Comparison of ENCODE assay signal across 19 cellular contexts in genomic region chr15:69143756-69144436, GRCh38. TPM values are rescaled to one million over a fixed set of nuclear protein-coding genes. Genes with fewer than 3 reads are reported as not detected.
DNase-seq lines count a peak whose midpoint lies in the region; ATAC-seq, FAIRE-seq and TF ChIP-seq lines count a peak whose summit lies in the region.
"Had no signal": no experiment of that assay in that cellular context is flagged by ENCODE, and none has a peak within 500 bp of the region (broad histone marks: within the 10 kb centered on the region; RNA-seq: fewer than 3 reads in every experiment).

No MANE protein-coding gene starts in this region.

- H3K4me1 ChIP-seq in breast epithelium (no peaks in the 10 kb centered on the region), endodermal cell (ENCODE audit: control insufficient read depth, insufficient read depth, low read length) (no peaks in the 10 kb centered on the region)

- BruUV-seq in MCF 10A (replicated peaks; lab: Mats Ljungman, UMichigan), result no TSS peak

- no peaks in the 10 kb centered on the region for H3K36me3 ChIP-seq in breast epithelium
- no peaks in the 10 kb centered on the region for H3K36me3 ChIP-seq in endodermal cell (ENCODE audit: control insufficient read depth, insufficient read depth, low read length)

- POLR2A ChIA-PET in MCF 10A (lab: Yijun Ruan, JAX), result interaction anchor here (1.7 to 2.7 kb wide), 2 partner anchors 18 to 34 kb away, joined by 3 to 27 read pairs; partner anchors contain the start of gene GLCE
- POLR2A ChIA-PET in activated CD8-positive, alpha-beta T cell treated with anti-CD3 and anti-CD28 coated beads for 36 hours (lab: Charles Lee), result no interaction called here

- no peaks in the 10 kb centered on the region for H3K27me3 ChIP-seq in breast epithelium
- no peaks in the 10 kb centered on the region for H3K27me3 ChIP-seq in endodermal cell (ENCODE audit: control insufficient read depth, insufficient read depth, low read length, poor library complexity, severe bottlenecking)

- ATAC-seq in activated CD8-positive, alpha-beta T cell treated with anti-CD3 and anti-CD28 coated beads for 36 hours, result no peak
- no peak for ATAC-seq in stimulated activated memory B cell treated with anti-CD40 and anti-IgM and Interleukin-4, amounts not matched to agents 10 μg/mL and 1 μg/mL and 100 μg/mL, for 72 hours
- ATAC-seq: activated CD8-positive, alpha-beta T cell treated with anti-CD3 and anti-CD28 coated beads, Interleukin-2, amount 10 ng/mL, durations not matched to agents 7 days and 5 days; activated T-cell treated with anti-CD3 and anti-CD28 coated beads, Interleukin-2, amount 50 U/mL, for 72 hours; HepG2; T-cell had no signal

- TF ChIP-seq POLR2A in breast epithelium (IDR thresholded peaks at IDR 0.05) (no peak), GM12892 (IDR thresholded peaks at IDR 0.05; ENCODE audit: low read depth, low read length) (no peak)

- no peak overlapping the region for H3K9ac ChIP-seq in endodermal cell (ENCODE audit: extremely low read depth, low read length, poor library complexity, severe bottlenecking)

- no peak overlapping the region for H3K27ac ChIP-seq in breast epithelium
- no peak overlapping the region for H3K27ac ChIP-seq in endodermal cell (ENCODE audit: low read depth, low read length)

- TF ChIP-seq CTCF in MCF 10A (IDR thresholded peaks at IDR 0.05; ENCODE audit: unreplicated experiment) (no peak), breast epithelium (IDR thresholded peaks at IDR 0.05) (no peak), endodermal cell (conservative IDR thresholded peaks at IDR 0.05) (no peak), osteocyte (IDR thresholded peaks at IDR 0.05) (no peak)
- no peak for TF ChIP-seq CTCF in activated CD8-positive, alpha-beta T cell treated with anti-CD3 and anti-CD28 coated beads for 36 hours (IDR thresholded peaks at IDR 0.05)

- H3K9me3 ChIP-seq in breast epithelium, result no peaks in the 10 kb centered on the region
- no peaks in the 10 kb centered on the region for H3K9me3 ChIP-seq in endodermal cell (ENCODE audit: control insufficient read depth, low read length)

- intact Hi-C loops in MCF 10A (cut with micrococcal nuclease), result no loop called here
- intact Hi-C loops in breast epithelium (cut with DNase I; ENCODE audit: low total_unique reads), result no loop called here
- intact Hi-C loops in activated CD8-positive, alpha-beta T cell treated with anti-CD3 and anti-CD28 coated beads for 36 hours (cut with micrococcal nuclease), result no loop called here

- no peak overlapping the region for H3K4me3 Mint-ChIP-seq in MCF 10A (ENCODE audit: unreplicated experiment)
- H3K4me3 Mint-ChIP-seq in endodermal cell, result no peak overlapping the region
- no peak overlapping the region for H3K4me3 Mint-ChIP-seq in osteocyte (ENCODE audit: unreplicated experiment)
- no peak overlapping the region for H3K4me3 Mint-ChIP-seq in activated CD8-positive, alpha-beta T cell treated with anti-CD3 and anti-CD28 coated beads for 36 hours
- no peak overlapping the region for H3K4me3 Mint-ChIP-seq in stimulated activated memory B cell treated with anti-CD40 and anti-IgM and Interleukin-4, amounts not matched to agents 10 μg/mL and 1 μg/mL and 100 μg/mL, for 72 hours
- H3K4me3 Mint-ChIP-seq: activated CD8-positive, alpha-beta T cell treated with anti-CD3 and anti-CD28 coated beads, Interleukin-2, amount 10 ng/mL, durations not matched to agents 7 days and 5 days; activated naive CD8-positive, alpha-beta T cell treated with anti-CD3 and anti-CD28 coated beads for 36 hours; activated T-cell treated with anti-CD3 and anti-CD28 coated beads, Interleukin-2, amount 50 U/mL, for 72 hours; CD14-positive monocyte; mesothelial cell of epicardium; T-cell had no signal

- peaks cover 11% of the 10 kb centered on the region for H3K4me1 Mint-ChIP-seq in MCF 10A (ENCODE audit: insufficient read depth, unreplicated experiment)
- H3K4me1 Mint-ChIP-seq in endodermal cell, result peaks cover 9% of the 10 kb centered on the region
- H3K4me1 Mint-ChIP-seq in osteocyte (ENCODE audit: unreplicated experiment), result peaks cover 6% of the 10 kb centered on the region
- H3K4me1 Mint-ChIP-seq in activated CD8-positive, alpha-beta T cell treated with anti-CD3 and anti-CD28 coated beads for 36 hours (ENCODE audit: low read depth), result no peaks in the 10 kb centered on the region
- no peaks in the 10 kb centered on the region for H3K4me1 Mint-ChIP-seq in stimulated activated memory B cell treated with anti-CD40 and anti-IgM and Interleukin-4, amounts not matched to agents 10 μg/mL and 1 μg/mL and 100 μg/mL, for 72 hours
- H3K4me1 Mint-ChIP-seq: activated naive CD8-positive, alpha-beta T cell treated with anti-CD3 and anti-CD28 coated beads for 36 hours; T-cell had no signal

- no peak overlapping the region for H3K27ac Mint-ChIP-seq in MCF 10A (ENCODE audit: low read depth, unreplicated experiment)
- no peak overlapping the region for H3K27ac Mint-ChIP-seq in endodermal cell
- no peak overlapping the region for H3K27ac Mint-ChIP-seq in osteocyte (ENCODE audit: unreplicated experiment)
- H3K27ac Mint-ChIP-seq in activated CD8-positive, alpha-beta T cell treated with anti-CD3 and anti-CD28 coated beads for 36 hours, result no peak overlapping the region
- no peak overlapping the region for H3K27ac Mint-ChIP-seq in stimulated activated memory B cell treated with anti-CD40 and anti-IgM and Interleukin-4, amounts not matched to agents 10 μg/mL and 1 μg/mL and 100 μg/mL, for 72 hours
- H3K27ac Mint-ChIP-seq: activated CD8-positive, alpha-beta T cell treated with anti-CD3 and anti-CD28 coated beads, Interleukin-2, amount 10 ng/mL, durations not matched to agents 7 days and 5 days; activated naive CD8-positive, alpha-beta T cell treated with anti-CD3 and anti-CD28 coated beads for 36 hours; activated T-cell treated with anti-CD3 and anti-CD28 coated beads, Interleukin-2, amount 50 U/mL, for 72 hours; mesothelial cell of epicardium; T-cell had no signal

- 86 to 91% methylated on average over 2 to 4 of the region's 4 CpGs for WGBS in endodermal cell (ENCODE audit: insufficient coverage in 1 of 2, insufficient read length in 1 of 2), 2 experiments

- DNase-seq in MCF 10A (ENCODE audit: unreplicated experiment) (peak; percentile 17), breast epithelium (ENCODE audit: low spot score in 2 of 2) (no peak), NCI-H748 (lab: John Stamatoyannopoulos, UW; ENCODE audit: unreplicated experiment) (peak; percentile 84), endodermal cell (peak; percentile 17), osteocyte (ENCODE audit: extremely low spot score, unreplicated experiment) (no peak), GM12892 (ENCODE audit: insufficient read length) (no peak)
- no peak for DNase-seq in activated CD8-positive, alpha-beta T cell treated with anti-CD3 and anti-CD28 coated beads for 36 hours
- DNase-seq: activated CD8-positive, alpha-beta T cell treated with anti-CD3 and anti-CD28 coated beads, Interleukin-2, amount 10 ng/mL, durations not matched to agents 7 days and 5 days; activated naive CD8-positive, alpha-beta T cell treated with anti-CD3 and anti-CD28 coated beads for 36 hours; activated T-cell treated with anti-CD3 and anti-CD28 coated beads, Interleukin-2, amount 50 U/mL, for 72 hours; DMS79; retina; Right ventricle myocardium superior; T-cell had no signal

- H3K9me3 Mint-ChIP-seq in MCF 10A (ENCODE audit: unreplicated experiment) (no peaks in the 10 kb centered on the region), endodermal cell (no peaks in the 10 kb centered on the region), osteocyte (ENCODE audit: unreplicated experiment) (peaks cover 6% of the 10 kb centered on the region)
- H3K9me3 Mint-ChIP-seq in activated CD8-positive, alpha-beta T cell treated with anti-CD3 and anti-CD28 coated beads for 36 hours, result no peaks in the 10 kb centered on the region
- H3K9me3 Mint-ChIP-seq in stimulated activated memory B cell treated with anti-CD40 and anti-IgM and Interleukin-4, amounts not matched to agents 10 μg/mL and 1 μg/mL and 100 μg/mL, for 72 hours, result peaks cover 3% of the 10 kb centered on the region
- H3K9me3 Mint-ChIP-seq: activated naive CD8-positive, alpha-beta T cell treated with anti-CD3 and anti-CD28 coated beads for 36 hours; activated T-cell treated with anti-CD3 and anti-CD28 coated beads, Interleukin-2, amount 50 U/mL, for 72 hours; mesothelial cell of epicardium had no signal

- H3K4me3 ChIP-seq in breast epithelium (no peak overlapping the region), endodermal cell (ENCODE audit: low read length) (no peak overlapping the region)

- H3K27me3 Mint-ChIP-seq in MCF 10A (ENCODE audit: insufficient read depth, unreplicated experiment), result peaks cover 33% of the 10 kb centered on the region
- H3K27me3 Mint-ChIP-seq in endodermal cell (ENCODE audit: insufficient read depth), result peaks cover 7% of the 10 kb centered on the region
- peaks cover 52% of the 10 kb centered on the region for H3K27me3 Mint-ChIP-seq in osteocyte (ENCODE audit: unreplicated experiment)
- peaks cover 41% of the 10 kb centered on the region for H3K27me3 Mint-ChIP-seq in activated CD8-positive, alpha-beta T cell treated with anti-CD3 and anti-CD28 coated beads for 36 hours
- peaks cover 65% of the 10 kb centered on the region for H3K27me3 Mint-ChIP-seq in stimulated activated memory B cell treated with anti-CD40 and anti-IgM and Interleukin-4, amounts not matched to agents 10 μg/mL and 1 μg/mL and 100 μg/mL, for 72 hours

- no peaks in the 10 kb centered on the region for H3K36me3 Mint-ChIP-seq in MCF 10A (ENCODE audit: insufficient read depth, unreplicated experiment)
- no peaks in the 10 kb centered on the region for H3K36me3 Mint-ChIP-seq in endodermal cell (ENCODE audit: low read depth)
- no peaks in the 10 kb centered on the region for H3K36me3 Mint-ChIP-seq in osteocyte (ENCODE audit: unreplicated experiment)
- H3K36me3 Mint-ChIP-seq in activated CD8-positive, alpha-beta T cell treated with anti-CD3 and anti-CD28 coated beads for 36 hours (ENCODE audit: low read depth), result no peaks in the 10 kb centered on the region
- H3K36me3 Mint-ChIP-seq in stimulated activated memory B cell treated with anti-CD40 and anti-IgM and Interleukin-4, amounts not matched to agents 10 μg/mL and 1 μg/mL and 100 μg/mL, for 72 hours, result no peaks in the 10 kb centered on the region
- H3K36me3 Mint-ChIP-seq: activated naive CD8-positive, alpha-beta T cell treated with anti-CD3 and anti-CD28 coated beads for 36 hours; CD14-positive monocyte; mesothelial cell of epicardium; T-cell had no signal

- CTCF ChIA-PET in MCF 10A (lab: Yijun Ruan, JAX), result interaction anchor here (0.6 kb wide), 1 partner anchor 99 kb away, joined by 4 read pairs; no protein-coding TSS in a partner anchor
- CTCF ChIA-PET in activated CD8-positive, alpha-beta T cell treated with anti-CD3 and anti-CD28 coated beads for 36 hours (lab: Charles Lee), result no interaction called here

- no peak for FAIRE-seq in GM12892 (lab: Jason Lieb, UNC)
- FAIRE-seq: frontal cortex, HepG2 had no signal

RNA-seq across cellular contexts. Expression of gene GLCE, which starts 16.5 kb away (rescaled TPM):
- total RNA-seq in MCF 10A (2022) (7.5 and 8.3 TPM in 2 replicates), breast epithelium (10 to 100 TPM; 15.0 to 52.2 (median 28.8) TPM), endodermal cell (10 to 100 TPM; 16.3 to 17.2 TPM), osteocyte (19.5 and 19.9 TPM in 2 replicates)
- polyA plus RNA-seq in endodermal cell (2013, experiment 1 of 2), result 13.2 TPM
- 13.6 TPM for polyA plus RNA-seq in endodermal cell (2013, experiment 2 of 2)
- 1 to 10 TPM; 2.8 to 4.3 TPM for total RNA-seq in activated CD8-positive, alpha-beta T cell treated with anti-CD3 and anti-CD28 coated beads for 36 hours
- polyA plus RNA-seq in GM12892 (2012; ENCODE audit: missing spikeins), result 1.4 TPM

Comparison
In these comparisons a context has a peak if more than half of its experiments do, and no peak if none do; other contexts are left out.
1. DNase-seq: peak in MCF 10A (single experiment), NCI-H748 (single experiment) and endodermal cell (single experiment); none in breast epithelium (0 of 2), osteocyte (single experiment), activated CD8-positive, alpha-beta T cell treated with anti-CD3 and anti-CD28 coated beads for 36 hours (single experiment) and GM12892 (single experiment).